ENCODE assay signal across 14 cellular contexts in the genomic region with DNA sequence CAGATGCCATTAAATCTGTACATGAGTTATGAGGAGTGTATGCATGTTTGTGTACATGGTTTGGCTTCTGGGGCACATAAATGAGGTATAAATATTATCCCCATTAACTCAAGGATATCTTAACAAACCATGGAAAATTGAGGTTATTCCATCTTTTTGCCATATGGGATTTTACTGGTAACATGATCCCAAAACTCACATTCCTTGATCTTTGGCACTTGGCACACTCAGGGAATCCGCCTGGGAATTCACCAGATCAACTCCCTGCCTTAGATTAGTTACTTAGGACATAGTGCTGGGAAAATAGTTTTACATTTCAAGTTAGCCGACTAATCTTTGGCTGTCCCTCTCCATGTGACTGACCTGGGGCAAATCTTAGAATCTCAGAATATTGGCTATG. TPM values are rescaled to one million over a fixed set of nuclear protein-coding genes. Genes with fewer than 3 reads are reported as not detected.
DNase-seq lines count a peak whose midpoint lies in the region; ATAC-seq, FAIRE-seq and TF ChIP-seq lines count a peak whose summit lies in the region.
"Had no signal": no experiment of that assay in that cellular context is flagged by ENCODE, and none has a peak within 500 bp of the region (broad histone marks: within the 10 kb centered on the region; RNA-seq: fewer than 3 reads in every experiment).

No MANE protein-coding gene starts in this region.

- H3K4ac ChIP-seq in mesenchymal stem cell (ENCODE audit: low read depth in 1 of 2, low read length in 2 of 2), result no peak overlapping the region

- H3K9me3 ChIP-seq in HepG2 (ENCODE audit: low read length) (no peaks in the 10 kb centered on the region), right lobe of liver (no peaks in the 10 kb centered on the region), mesenchymal stem cell (ENCODE audit: control insufficient read depth, low read length) (peaks cover 2% of the 10 kb centered on the region), vagina (no peaks in the 10 kb centered on the region)

- no peaks in the 10 kb centered on the region for H3K27me3 ChIP-seq in HepG2 (ENCODE audit: control insufficient read depth in 1 of 2, insufficient read depth in 2 of 2, low read length in 2 of 2)
- no peaks in the 10 kb centered on the region for H3K27me3 ChIP-seq in right lobe of liver
- H3K27me3 ChIP-seq in mesenchymal stem cell (ENCODE audit: control insufficient read depth in 1 of 2, insufficient read depth in 1 of 2, low read length in 2 of 2), result no peaks in the 10 kb centered on the region
- H3K27me3 ChIP-seq in vagina, result no peaks in the 10 kb centered on the region

- H3K36me3 ChIP-seq in HepG2 (replicated peaks in 1 of 2; ENCODE audit: control insufficient read depth in 1 of 2, insufficient read depth in 2 of 2, low read length in 2 of 2) (no peaks in the 10 kb centered on the region), right lobe of liver (no peaks in the 10 kb centered on the region), mesenchymal stem cell (ENCODE audit: control insufficient read depth in 1 of 2, insufficient read depth in 2 of 2, low read depth in 1 of 2, low read length in 2 of 2) (peaks cover 0 to 3% of the 10 kb centered on the region in 2 experiments), vagina (no peaks in the 10 kb centered on the region)

- DNase-seq in HepG2 (ENCODE audit: low spot score) (no peak), right lobe of liver (no peak), astrocyte of the spinal cord (ENCODE audit: low read depth, low spot score) (peak; percentile 28), mesenchymal stem cell (peak; percentile 26), vagina (ENCODE audit: extremely low spot score in 2 of 2) (no peak), NCI-H2107 treated with DMSO at 0.1 percent for 48 hours (lab: John Stamatoyannopoulos, UW; ENCODE audit: unreplicated experiment) (no peak), GM19238 (ENCODE audit: insufficient read length, low spot score) (no peak)
- DNase-seq: activated B cell treated with CpG ODN at 0.5 μM for 24 hours, C1 segment of cervical spinal cord, NCI-H2029, RPMI8226 had no signal

- POLR2A ChIA-PET in HepG2 (lab: Yijun Ruan, JAX), result interaction anchor here (1.0 to 3.9 kb wide), 5 partner anchors 9 to 53 kb away, joined by 5 to 31 read pairs (median 9); no protein-coding TSS in a partner anchor

- H3K14ac ChIP-seq in mesenchymal stem cell (ENCODE audit: low read length in 2 of 2), result no peak overlapping the region

- no peak for TF ChIP-seq RAD21 in HepG2 (CRISPR knock-in tag; IDR thresholded peaks at IDR 0.05)

- no peaks in the 10 kb centered on the region for H3K79me2 ChIP-seq in HepG2 (ENCODE audit: insufficient read depth, low read length)
- H3K79me2 ChIP-seq: parathyroid adenoma had no signal

- no peak overlapping the region for H2BK5ac ChIP-seq in mesenchymal stem cell (ENCODE audit: low read depth, low read length, poor library complexity, severe bottlenecking)

- H3K4me1 ChIP-seq in HepG2 (ENCODE audit: insufficient read depth, low read length) (peaks cover 33% of the 10 kb centered on the region), right lobe of liver (no peaks in the 10 kb centered on the region), mesenchymal stem cell (ENCODE audit: control insufficient read depth, insufficient read depth, low read depth, low read length) (peaks cover 4% of the 10 kb centered on the region), vagina (peaks cover 27% of the 10 kb centered on the region)

- H3K4me3 ChIP-seq in HepG2 (replicated peaks in 1 of 3; ENCODE audit: insufficient read depth in 1 of 3, low read depth in 2 of 3, low read length in 3 of 3) (no peak overlapping the region), right lobe of liver (no peak overlapping the region), astrocyte of the spinal cord (ENCODE audit: low read depth, low read length) (no peak overlapping the region), mesenchymal stem cell (ENCODE audit: insufficient read depth in 1 of 2, low read depth in 1 of 2, low read length in 2 of 2) (peak overlapping the region in 1 of 2 experiments; percentile 72), vagina (no peak overlapping the region)

- peak; percentile 15 for FAIRE-seq in HepG2 (lab: Jason Lieb, UNC)
- FAIRE-seq: endometrium had no signal

- TF ChIP-seq CTCF in HepG2 (CRISPR knock-in tag; IDR thresholded peaks at IDR 0.05) (no peak), right lobe of liver (IDR thresholded peaks at IDR 0.05) (no peak), astrocyte of the spinal cord (IDR thresholded peaks at IDR 0.05; ENCODE audit: low read depth, low read length) (no peak), vagina (IDR thresholded peaks at IDR 0.05) (no peak)

- H3K23ac ChIP-seq in mesenchymal stem cell (ENCODE audit: low read length in 2 of 2), result no peak overlapping the region

- TF ChIP-seq POLR2A in HepG2 (IDR thresholded peaks at IDR 0.05; ENCODE audit: insufficient read depth in 1 of 2, low read depth in 2 of 2, low read length in 2 of 2) (no peak), right lobe of liver (IDR thresholded peaks at IDR 0.05) (no peak), vagina (IDR thresholded peaks at IDR 0.05) (no peak)

- no peaks in the 10 kb centered on the region for H4K20me1 ChIP-seq in HepG2 (ENCODE audit: insufficient read depth, low read length)

- H3K79me1 ChIP-seq in mesenchymal stem cell (replicated peaks; ENCODE audit: low read length, poor library complexity, severe bottlenecking), result peaks cover 11% of the 10 kb centered on the region

- H2BK15ac ChIP-seq in mesenchymal stem cell (ENCODE audit: low read depth, poor library complexity, severe bottlenecking), result no peak overlapping the region

- H2BK120ac ChIP-seq in mesenchymal stem cell (ENCODE audit: low read depth, low read length), result no peak overlapping the region

- H3K18ac ChIP-seq in mesenchymal stem cell (ENCODE audit: low read depth in 1 of 2, low read length in 2 of 2), result no peak overlapping the region

- H3K27ac ChIP-seq in HepG2 (ENCODE audit: extremely low read length, insufficient read depth, low read length), result no peak overlapping the region
- no peak overlapping the region for H3K27ac ChIP-seq in right lobe of liver
- H3K27ac ChIP-seq in mesenchymal stem cell (ENCODE audit: low read length, poor library complexity, severe bottlenecking), result no peak overlapping the region
- H3K27ac ChIP-seq in vagina, result peak overlapping the region; percentile 71
- H3K27ac ChIP-seq: parathyroid adenoma had no signal

- CTCF ChIA-PET in HepG2 (lab: Yijun Ruan, JAX; ENCODE audit: low intra/inter-chr PET ratio, low total read pairs), result no interaction called here

- no peak overlapping the region for H4K91ac ChIP-seq in mesenchymal stem cell (ENCODE audit: low read length)

- ATAC-seq in HepG2 (peak; percentile 34), right lobe of liver (no peak), GM21619 (IDR thresholded peaks at IDR 0.05; ENCODE audit: unreplicated experiment) (no peak)

- no peak overlapping the region for H2AK5ac ChIP-seq in mesenchymal stem cell (ENCODE audit: low read length, severe bottlenecking)

- in situ Hi-C loops in HepG2 (cut with HindIII; ENCODE audit: extremely low pct_ligation_motif_present, low pct_unique_long_range_greater_than_20kb), result no loop called here
- in situ Hi-C loops in astrocyte of the spinal cord (cut with HindIII; ENCODE audit: low sequenced_read_pairs), result no loop called here

- BruUV-seq in HepG2 (replicated peaks; lab: Mats Ljungman, UMichigan), result no TSS peak

- 62% methylated on average over 2 of the region's 2 CpGs for WGBS in HepG2 (ENCODE audit: low lambda C conversion rate)
- 63% methylated on average over 2 of the region's 2 CpGs for WGBS in right lobe of liver (ENCODE audit: insufficient coverage, low coverage, low lambda C conversion rate, missing lambda C conversion rate)
- WGBS in mesenchymal stem cell, result 100% methylated on average over 2 of the region's 2 CpGs

- H2BK12ac ChIP-seq in mesenchymal stem cell (ENCODE audit: low read length in 2 of 2), result no peak overlapping the region

- H3K9ac ChIP-seq in HepG2 (ENCODE audit: insufficient read depth, low read depth, low read length) (no peak overlapping the region), mesenchymal stem cell (ENCODE audit: low read length) (peak overlapping the region; percentile 84)
- H3K9ac ChIP-seq: parathyroid adenoma had no signal

- H4K8ac ChIP-seq in mesenchymal stem cell (ENCODE audit: low read length), result no peak overlapping the region

- TF ChIP-seq EP300 in HepG2 (IDR thresholded peaks at IDR 0.05; ENCODE audit: low read depth in 2 of 2, low read length in 2 of 2), result no peak
- TF ChIP-seq EP300 in HepG2 (CRISPR knock-in tag; IDR thresholded peaks at IDR 0.05; ENCODE audit: borderline replicate concordance), result no peak

- no peak overlapping the region for H2AFZ ChIP-seq in HepG2 (ENCODE audit: low read length)
- no peak overlapping the region for H2AFZ ChIP-seq in mesenchymal stem cell (ENCODE audit: low read depth, low read length)
- H2AFZ ChIP-seq: parathyroid adenoma had no signal

- intact Hi-C loops in HepG2 (cut with micrococcal nuclease; ENCODE audit: unreplicated experiment), result no loop called here
- intact Hi-C loops in right lobe of liver (cut with DNase I), result no loop called here
- intact Hi-C loops in vagina (cut with DNase I), result no loop called here

- peak overlapping the region; percentile 80; the same call in 1 of the 2 replicates for H3K4me2 ChIP-seq in HepG2 (ENCODE audit: low read depth, low read length)
- H3K4me2 ChIP-seq in mesenchymal stem cell (ENCODE audit: low read length, poor library complexity, severe bottlenecking), result no peak overlapping the region

RNA-seq across cellular contexts. Expression of a gene that starts 16.9 kb away (rescaled TPM):
- total RNA-seq in HepG2 (2016; rRNA removed; fragmentation: Illumina TruSeq; extraction: Trizol), result 37.2 and 39.6 TPM in 2 replicates
- total RNA-seq in HepG2 (2016; cell fraction: cytosol; rRNA removed; fragmentation: Illumina TruSeq; extraction: Trizol; ENCODE audit: low read depth), result 7.8 TPM in 2 replicates
- total RNA-seq in HepG2 (2016; cell fraction: insoluble cytoplasmic fraction; rRNA removed; fragmentation: Illumina TruSeq; extraction: Trizol), result 39.5 and 39.9 TPM in 2 replicates
- total RNA-seq in HepG2 (2016; cell fraction: membrane; rRNA removed; fragmentation: Illumina TruSeq; extraction: Trizol), result 22.3 and 22.5 TPM in 2 replicates
- 31.7 and 35.6 TPM in 2 replicates for total RNA-seq in HepG2 (2016; cell fraction: nucleus; rRNA removed; fragmentation: Illumina TruSeq; extraction: Trizol)
- 18.8 and 20.1 TPM in 2 replicates for polyA plus RNA-seq in HepG2 (2011; rRNA removed)
- polyA plus RNA-seq in HepG2 (2011; cell fraction: cytosol; rRNA removed), result 14.5 and 17.0 TPM in 2 replicates
- 9.6 and 9.9 TPM in 2 replicates for polyA plus RNA-seq in HepG2 (2011; cell fraction: nucleus; rRNA removed)
- 30.9 and 36.9 TPM in 2 replicates for polyA plus RNA-seq in HepG2 (2012)
- 3.1 TPM in 2 replicates for polyA plus RNA-seq in HepG2 (2016; cell fraction: cytosol; fragmentation: Illumina TruSeq; extraction: Trizol; ENCODE audit: low read depth)
- polyA plus RNA-seq in HepG2 (2016; cell fraction: insoluble cytoplasmic fraction; fragmentation: Illumina TruSeq; extraction: Trizol; ENCODE audit: low read depth), result 48.4 and 51.0 TPM in 2 replicates
- 11.6 TPM in 2 replicates for polyA plus RNA-seq in HepG2 (2016; cell fraction: membrane; fragmentation: Illumina TruSeq; extraction: Trizol; ENCODE audit: low read depth)
- polyA plus RNA-seq in HepG2 (2016; cell fraction: nucleus; fragmentation: Illumina TruSeq; extraction: Trizol; ENCODE audit: insufficient read depth, low read depth), result 40.3 and 40.5 TPM in 2 replicates
- 10.2 and 11.3 TPM in 2 replicates for polyA minus RNA-seq in HepG2 (2011; rRNA and poly(A)+ RNA removed; ENCODE audit: low replicate concordance)
- 18.2 and 23.5 TPM in 2 replicates for polyA minus RNA-seq in HepG2 (2011; cell fraction: cytosol; rRNA and poly(A)+ RNA removed)
- 27.1 and 37.2 TPM in 2 replicates for polyA minus RNA-seq in HepG2 (2011; cell fraction: nucleus; rRNA and poly(A)+ RNA removed)
- 10 to 100 TPM; 18.3 to 28.6 (median 24.5) TPM for total RNA-seq in right lobe of liver
- 19.0 TPM for polyA plus RNA-seq in mesenchymal stem cell (2013, experiment 1 of 2)
- 19.7 TPM for polyA plus RNA-seq in mesenchymal stem cell (2013, experiment 2 of 2)
- total RNA-seq in vagina, result 52.5 TPM

RNA-seq across cellular contexts. Expression of a gene that starts 38.1 kb away (rescaled TPM):
- total RNA-seq in HepG2 (2016; rRNA removed; fragmentation: Illumina TruSeq; extraction: Trizol) (1.2 and 1.4 TPM in 2 replicates), right lobe of liver (under 1 TPM in 1 of 6 experiments, not detected in 5; 0.11 TPM), vagina (not detected)
- total RNA-seq in HepG2 (2016; cell fraction: cytosol; rRNA removed; fragmentation: Illumina TruSeq; extraction: Trizol; ENCODE audit: low read depth), result 1.2 TPM in 1 of 2 replicates, not detected in the other
- total RNA-seq in HepG2 (2016; cell fraction: insoluble cytoplasmic fraction; rRNA removed; fragmentation: Illumina TruSeq; extraction: Trizol), result 1.3 TPM in 2 replicates
- total RNA-seq in HepG2 (2016; cell fraction: membrane; rRNA removed; fragmentation: Illumina TruSeq; extraction: Trizol), result 1.00 and 1.5 TPM in 2 replicates
- total RNA-seq in HepG2 (2016; cell fraction: nucleus; rRNA removed; fragmentation: Illumina TruSeq; extraction: Trizol), result 0.99 and 1.4 TPM in 2 replicates
- polyA plus RNA-seq in HepG2 (2011; rRNA removed), result 1.5 and 2.0 TPM in 2 replicates
- polyA plus RNA-seq in HepG2 (2011; cell fraction: cytosol; rRNA removed), result 0.97 and 1.0 TPM in 2 replicates
- 4.7 and 5.3 TPM in 2 replicates for polyA plus RNA-seq in HepG2 (2011; cell fraction: nucleus; rRNA removed)
- 0.60 and 2.4 TPM in 2 replicates for polyA plus RNA-seq in HepG2 (2012)
- 0.41 and 0.74 TPM in 2 replicates for polyA plus RNA-seq in HepG2 (2016; cell fraction: cytosol; fragmentation: Illumina TruSeq; extraction: Trizol; ENCODE audit: low read depth)
- polyA plus RNA-seq in HepG2 (2016; cell fraction: insoluble cytoplasmic fraction; fragmentation: Illumina TruSeq; extraction: Trizol; ENCODE audit: low read depth), result 0.99 and 1.1 TPM in 2 replicates
- 1.0 and 1.8 TPM in 2 replicates for polyA plus RNA-seq in HepG2 (2016; cell fraction: membrane; fragmentation: Illumina TruSeq; extraction: Trizol; ENCODE audit: low read depth)
- 4.4 and 4.9 TPM in 2 replicates for polyA plus RNA-seq in HepG2 (2016; cell fraction: nucleus; fragmentation: Illumina TruSeq; extraction: Trizol; ENCODE audit: insufficient read depth, low read depth)
- polyA minus RNA-seq in HepG2 (2011; rRNA and poly(A)+ RNA removed; ENCODE audit: low replicate concordance), result 1.8 TPM in 1 of 2 replicates, not detected in the other
- polyA minus RNA-seq in HepG2 (2011; cell fraction: cytosol; rRNA and poly(A)+ RNA removed), result 0.69 TPM in 1 of 2 replicates, not detected in the other
- polyA minus RNA-seq in HepG2 (2011; cell fraction: nucleus; rRNA and poly(A)+ RNA removed), result 1.9 and 2.9 TPM in 2 replicates
- polyA plus RNA-seq in mesenchymal stem cell (2013, experiment 1 of 2), result 0.28 TPM
- 0.22 TPM for polyA plus RNA-seq in mesenchymal stem cell (2013, experiment 2 of 2)
- total RNA-seq: activated B cell treated with CpG ODN at 0.5 μM for 24 hours had no signal

RNA-seq across cellular contexts. Expression of a gene that starts 51.4 kb away (rescaled TPM):
- total RNA-seq in HepG2 (2016; rRNA removed; fragmentation: Illumina TruSeq; extraction: Trizol) (0.20 TPM in 1 of 2 replicates, not detected in the other), right lobe of liver (1 to 10 TPM in 4 of 6 experiments, under 1 TPM in 2; 0.27 to 5.6 (median 1.2) TPM), vagina (127 TPM)
- total RNA-seq in HepG2 (2016; cell fraction: cytosol; rRNA removed; fragmentation: Illumina TruSeq; extraction: Trizol; ENCODE audit: low read depth), result 0.10 TPM in 1 of 2 replicates, not detected in the other
- 0.06 and 0.13 TPM in 2 replicates for total RNA-seq in HepG2 (2016; cell fraction: insoluble cytoplasmic fraction; rRNA removed; fragmentation: Illumina TruSeq; extraction: Trizol)
- 0.06 and 0.48 TPM in 2 replicates for total RNA-seq in HepG2 (2016; cell fraction: membrane; rRNA removed; fragmentation: Illumina TruSeq; extraction: Trizol)
- total RNA-seq in HepG2 (2016; cell fraction: nucleus; rRNA removed; fragmentation: Illumina TruSeq; extraction: Trizol), result 0.09 and 0.37 TPM in 2 replicates
- polyA plus RNA-seq in HepG2 (2011; rRNA removed), result 0.16 and 0.84 TPM in 2 replicates
- 0.05 and 0.30 TPM in 2 replicates for polyA plus RNA-seq in HepG2 (2011; cell fraction: cytosol; rRNA removed)
- polyA plus RNA-seq in HepG2 (2011; cell fraction: nucleus; rRNA removed), result 0.13 and 0.14 TPM in 2 replicates
- 0.19 and 0.62 TPM in 2 replicates for polyA plus RNA-seq in HepG2 (2012)
- polyA plus RNA-seq in HepG2 (2016; cell fraction: cytosol; fragmentation: Illumina TruSeq; extraction: Trizol; ENCODE audit: low read depth), result 0.25 and 0.29 TPM in 2 replicates
- 0.04 and 0.07 TPM in 2 replicates for polyA plus RNA-seq in HepG2 (2016; cell fraction: insoluble cytoplasmic fraction; fragmentation: Illumina TruSeq; extraction: Trizol; ENCODE audit: low read depth)
- polyA plus RNA-seq in HepG2 (2016; cell fraction: membrane; fragmentation: Illumina TruSeq; extraction: Trizol; ENCODE audit: low read depth), result not detected in 2 replicates
- polyA plus RNA-seq in HepG2 (2016; cell fraction: nucleus; fragmentation: Illumina TruSeq; extraction: Trizol; ENCODE audit: insufficient read depth, low read depth), result 1.4 TPM in 1 of 2 replicates, not detected in the other
- polyA minus RNA-seq in HepG2 (2011; rRNA and poly(A)+ RNA removed; ENCODE audit: low replicate concordance), result 0.66 and 1.8 TPM in 2 replicates
- polyA minus RNA-seq in HepG2 (2011; cell fraction: cytosol; rRNA and poly(A)+ RNA removed), result 0.18 TPM in 1 of 2 replicates, not detected in the other
- 0.50 and 1.7 TPM in 2 replicates for polyA minus RNA-seq in HepG2 (2011; cell fraction: nucleus; rRNA and poly(A)+ RNA removed)
- polyA plus RNA-seq in mesenchymal stem cell (2013, experiment 1 of 2), result 0.43 TPM
- 0.40 TPM for polyA plus RNA-seq in mesenchymal stem cell (2013, experiment 2 of 2)

Comparison
In these comparisons a context has a peak if more than half of its experiments do, and no peak if none do; other contexts are left out.
1. DNase-seq: peak in astrocyte of the spinal cord (single experiment) and mesenchymal stem cell (single experiment); none in HepG2 (single experiment), right lobe of liver (0 of 3), vagina (0 of 2), NCI-H2107 treated with DMSO at 0.1 percent for 48 hours (single experiment) and GM19238 (single experiment).
2. RNA of a gene that starts 51.4 kb away (total RNA-seq): 127 TPM in vagina (single experiment); 0.27 to 5.6 TPM in right lobe of liver and 0.06 to 0.48 TPM in HepG2; every median in the first group is over 10 times any median in the second.